16 cellular contexts compared by ENCODE assay signal in the genomic region with DNA sequence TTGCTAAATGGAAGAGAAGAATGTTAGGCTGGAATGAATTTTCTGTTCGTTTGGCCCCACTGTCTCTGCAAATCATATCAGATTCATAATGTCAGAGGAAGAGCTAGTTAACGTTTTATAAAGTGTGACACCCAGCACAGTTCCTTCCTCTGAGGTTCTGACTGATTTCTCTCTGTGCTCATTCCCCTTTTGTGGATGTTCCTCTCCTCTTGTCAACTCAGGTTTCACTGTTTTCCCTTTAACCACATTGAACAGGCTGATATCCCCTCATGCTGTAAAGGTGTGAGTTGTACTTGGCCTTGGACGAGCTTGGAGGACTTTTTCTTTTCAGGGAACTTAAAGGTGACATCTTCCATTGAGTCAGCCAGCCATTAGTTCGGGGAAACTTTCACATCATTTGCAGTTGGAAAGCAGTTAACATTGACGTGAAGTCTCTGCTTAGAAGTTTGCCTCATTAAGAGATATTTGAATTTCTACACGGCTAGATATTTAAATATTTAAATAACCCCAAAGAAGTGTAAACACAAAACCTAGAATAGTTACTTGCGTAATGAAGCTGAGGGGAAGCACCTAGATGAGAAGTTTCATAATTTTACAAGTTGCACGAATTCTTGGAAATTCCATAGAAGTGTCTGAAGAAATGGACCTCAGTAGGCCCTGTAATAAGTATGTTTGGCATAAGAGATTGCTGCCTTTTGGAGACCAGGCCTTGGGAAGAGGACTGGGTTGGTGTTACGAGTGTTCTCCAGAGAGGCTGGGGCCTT.
DNase-seq lines count a peak whose midpoint lies in the region; ATAC-seq and FAIRE-seq lines count a peak whose summit lies in the region.
"Had no signal": no experiment of that assay in that cellular context is flagged by ENCODE, and none has a peak within 500 bp of the region (broad histone marks: within the 10 kb centered on the region; RNA-seq: fewer than 3 reads in every experiment).

No MANE protein-coding gene starts in this region.

- no peaks in the 10 kb centered on the region for H3K36me3 Mint-ChIP-seq in activated naive CD8-positive, alpha-beta T cell treated with anti-CD3 and anti-CD28 coated beads, Interleukin-2, amount 50 U/mL, for 24 hours (ENCODE audit: low read depth)
- H3K36me3 Mint-ChIP-seq in activated naive CD8-positive, alpha-beta T cell treated with anti-CD3 and anti-CD28 coated beads for 36 hours: no peaks in the 10 kb centered on the region
- H3K36me3 Mint-ChIP-seq in stimulated activated memory B cell treated with anti-CD40 and anti-IgM and Interleukin-4, amounts not matched to agents 10 μg/mL and 1 μg/mL and 100 μg/mL, for 72 hours: no peaks in the 10 kb centered on the region

- H3K27me3 Mint-ChIP-seq in activated naive CD8-positive, alpha-beta T cell treated with anti-CD3 and anti-CD28 coated beads, Interleukin-2, amount 50 U/mL, for 24 hours: peaks cover 15% of the 10 kb centered on the region
- peaks cover 10% of the 10 kb centered on the region for H3K27me3 Mint-ChIP-seq in activated naive CD8-positive, alpha-beta T cell treated with anti-CD3 and anti-CD28 coated beads for 36 hours
- no peaks in the 10 kb centered on the region for H3K27me3 Mint-ChIP-seq in stimulated activated memory B cell treated with anti-CD40 and anti-IgM and Interleukin-4, amounts not matched to agents 10 μg/mL and 1 μg/mL and 100 μg/mL, for 72 hours

- no peak overlapping the region for H3K4me3 Mint-ChIP-seq in activated naive CD8-positive, alpha-beta T cell treated with anti-CD3 and anti-CD28 coated beads, Interleukin-2, amount 50 U/mL, for 24 hours
- no peak overlapping the region for H3K4me3 Mint-ChIP-seq in activated naive CD8-positive, alpha-beta T cell treated with anti-CD3 and anti-CD28 coated beads for 36 hours
- peak overlapping the region; percentile 24 for H3K4me3 Mint-ChIP-seq in stimulated activated memory B cell treated with anti-CD40 and anti-IgM and Interleukin-4, amounts not matched to agents 10 μg/mL and 1 μg/mL and 100 μg/mL, for 72 hours
- H3K4me3 Mint-ChIP-seq: activated T-helper 1 cell treated with anti-CD3 and anti-CD28 coated beads, Interleukin-12 subunit alpha, Interleukin-12 subunit beta, Interleukin-2, Interleukin-4 antibody, amounts not matched to agents 30 ng/mL and 10 ng/mL and 1 ng/mL, durations not matched to agents 14 hours and 24 hours and 36 hours had no signal

- FAIRE-seq in frontal cortex (lab: Jason Lieb, UNC): no peak

- peaks cover 15% of the 10 kb centered on the region for H3K4me1 Mint-ChIP-seq in activated naive CD8-positive, alpha-beta T cell treated with anti-CD3 and anti-CD28 coated beads, Interleukin-2, amount 50 U/mL, for 24 hours
- H3K4me1 Mint-ChIP-seq in activated naive CD8-positive, alpha-beta T cell treated with anti-CD3 and anti-CD28 coated beads for 36 hours: peaks cover 9% of the 10 kb centered on the region
- peaks cover 45% of the 10 kb centered on the region for H3K4me1 Mint-ChIP-seq in stimulated activated memory B cell treated with anti-CD40 and anti-IgM and Interleukin-4, amounts not matched to agents 10 μg/mL and 1 μg/mL and 100 μg/mL, for 72 hours

- peak; percentile 24 for ATAC-seq in activated naive CD8-positive, alpha-beta T cell treated with anti-CD3 and anti-CD28 coated beads, Interleukin-2, amount 50 U/mL, for 24 hours
- peak; percentile 46 for ATAC-seq in GM21737 (IDR thresholded peaks at IDR 0.05; ENCODE audit: unreplicated experiment)
- peak; percentile 45 for ATAC-seq in HG03342 (IDR thresholded peaks at IDR 0.05; ENCODE audit: unreplicated experiment)
- ATAC-seq in stimulated activated memory B cell treated with anti-CD40 and anti-IgM and Interleukin-4, amounts not matched to agents 10 μg/mL and 1 μg/mL and 100 μg/mL, for 72 hours: peak; percentile 72
- ATAC-seq: left lobe of liver had no signal

- no peak for DNase-seq in activated naive CD8-positive, alpha-beta T cell treated with anti-CD3 and anti-CD28 coated beads, Interleukin-2, amount 50 U/mL, for 24 hours
- no peak for DNase-seq in activated naive CD8-positive, alpha-beta T cell treated with anti-CD3 and anti-CD28 coated beads for 36 hours
- DNase-seq in AG08395 (ENCODE audit: low spot score) (no peak), H4 (ENCODE audit: low spot score) (no peak), frontal cortex (ENCODE audit: low spot score in 2 of 2) (no peak)
- DNase-seq: activated CD4-positive, alpha-beta T cell treated with anti-CD3 and anti-CD28 coated beads for 4 hours; HCEC 1CT; hippocampal formation; KBM-7; NCI-H1694; tibial artery had no signal

- H3K27ac Mint-ChIP-seq in activated naive CD8-positive, alpha-beta T cell treated with anti-CD3 and anti-CD28 coated beads, Interleukin-2, amount 50 U/mL, for 24 hours: no peak overlapping the region
- no peak overlapping the region for H3K27ac Mint-ChIP-seq in activated naive CD8-positive, alpha-beta T cell treated with anti-CD3 and anti-CD28 coated beads for 36 hours
- peak overlapping the region; percentile 62 for H3K27ac Mint-ChIP-seq in stimulated activated memory B cell treated with anti-CD40 and anti-IgM and Interleukin-4, amounts not matched to agents 10 μg/mL and 1 μg/mL and 100 μg/mL, for 72 hours
- H3K27ac Mint-ChIP-seq: activated T-helper 1 cell treated with anti-CD3 and anti-CD28 coated beads, Interleukin-12 subunit alpha, Interleukin-12 subunit beta, Interleukin-2, Interleukin-4 antibody, amounts not matched to agents 30 ng/mL and 10 ng/mL and 1 ng/mL, durations not matched to agents 14 hours and 24 hours and 36 hours had no signal

- H3K9me3 Mint-ChIP-seq in activated naive CD8-positive, alpha-beta T cell treated with anti-CD3 and anti-CD28 coated beads, Interleukin-2, amount 50 U/mL, for 24 hours: no peaks in the 10 kb centered on the region
- H3K9me3 Mint-ChIP-seq in activated naive CD8-positive, alpha-beta T cell treated with anti-CD3 and anti-CD28 coated beads for 36 hours: peaks cover 1% of the 10 kb centered on the region
- H3K9me3 Mint-ChIP-seq in stimulated activated memory B cell treated with anti-CD40 and anti-IgM and Interleukin-4, amounts not matched to agents 10 μg/mL and 1 μg/mL and 100 μg/mL, for 72 hours: no peaks in the 10 kb centered on the region
- H3K9me3 Mint-ChIP-seq: activated T-helper 1 cell treated with anti-CD3 and anti-CD28 coated beads, Interleukin-12 subunit alpha, Interleukin-12 subunit beta, Interleukin-2, Interleukin-4 antibody, amounts not matched to agents 30 ng/mL and 10 ng/mL and 1 ng/mL, durations not matched to agents 14 hours and 24 hours and 36 hours had no signal
